ENCODE assay signal across 21 cellular contexts in the genomic region with DNA sequence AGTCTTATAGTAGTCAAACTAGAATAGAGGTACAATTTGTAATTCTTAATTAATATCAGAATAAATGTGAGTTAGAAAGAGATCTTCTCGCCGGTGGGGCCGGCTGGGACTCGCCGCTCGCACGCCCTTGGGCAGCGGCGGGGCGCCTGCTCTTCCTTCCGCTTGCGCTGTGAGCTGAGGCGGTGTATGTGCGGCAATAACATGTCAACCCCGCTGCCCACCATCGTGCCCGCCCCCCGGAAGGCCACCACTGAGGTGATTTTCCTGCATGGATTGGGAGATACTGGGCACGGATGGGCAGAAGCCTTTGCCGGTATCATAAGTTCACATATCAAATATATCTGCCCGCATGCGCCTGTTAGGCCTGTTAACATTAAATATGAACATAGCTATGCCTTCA.
"Had no signal": no experiment of that assay in that cellular context is flagged by ENCODE, and none has a peak within 500 bp of the region (broad histone marks: within the 10 kb centered on the region; RNA-seq: fewer than 3 reads in every experiment).

No MANE protein-coding gene starts in this region.

- DNase-seq: stimulated activated CD4-positive, alpha-beta T cell treated with anti-CD3 and anti-CD28 coated beads, Interleukin-2, amount 100 ng/mL, for 48 hours; stimulated activated CD4-positive, alpha-beta T cell treated with anti-CD3 and anti-CD28 coated beads, Interleukin-4, amount 100 ng/mL, for 1 hour; stimulated activated CD4-positive, alpha-beta T cell treated with anti-CD3 and anti-CD28 coated beads, Interleukin-4, amount 100 ng/mL, for 24 hours; stimulated activated CD4-positive, alpha-beta T cell treated with anti-CD3 and anti-CD28 coated beads, Interleukin-4, amount 100 ng/mL, for 4 hours; stimulated activated CD8-positive, alpha-beta memory T cell treated with anti-CD3 and anti-CD28 coated beads, Interleukin-4, amount 100 ng/mL, for 48 hours; stimulated activated naive B cell treated with anti-CD40 and anti-IgM and Interleukin-4, amounts not matched to agents 10 μg/mL and 1 μg/mL and 100 μg/mL, for 72 hours; stimulated activated naive CD4-positive, alpha-beta T cell; stimulated activated naive CD4-positive, alpha-beta T cell treated with Interleukin-2 at 50 U/mL for 16 hours; stimulated activated naive CD8-positive, alpha-beta T cell treated with anti-CD3 and anti-CD28 coated beads, Interleukin-15, amount 100 ng/mL, for 72 hours; stimulated activated naive CD8-positive, alpha-beta T cell treated with anti-CD3 and anti-CD28 coated beads, Interleukin-15, Interleukin-2, amounts not matched to agents 100 U/mL and 50 U/mL, for 24 hours; stomach; substantia nigra; testis; thyroid gland; tibial artery; transverse colon; trophoblast cell; upper lobe of right lung; uterus had no signal

- ATAC-seq: stimulated activated effector memory CD8-positive, alpha-beta T cell treated with anti-CD3 and anti-CD28 coated beads, Interleukin-12 subunit alpha, Interleukin-12 subunit beta, amount 100 ng/mL, for 72 hours; stimulated activated memory B cell treated with anti-CD40 and anti-IgM and Interleukin-4, amounts not matched to agents 10 μg/mL and 1 μg/mL and 100 μg/mL, for 72 hours; stimulated activated naive B cell treated with anti-CD40 and anti-IgM and Interleukin-4, amounts not matched to agents 10 μg/mL and 1 μg/mL and 100 μg/mL, for 72 hours; stimulated activated naive CD8-positive, alpha-beta T cell treated with anti-CD3 and anti-CD28 coated beads, Interleukin-15, amount 100 ng/mL, for 72 hours; stimulated activated naive CD8-positive, alpha-beta T cell treated with anti-CD3 and anti-CD28 coated beads, Interleukin-15, Interleukin-2, amounts not matched to agents 100 U/mL and 50 U/mL, for 24 hours; upper lobe of right lung had no signal
